ENCODE assay signal across 9 cellular contexts in genomic region chr2:46062637-46063412, GRCh38.
A peak's percentile ranks its signal among the peaks of the same experiment; 100 is the strongest.
DNase-seq lines count a peak whose midpoint lies in the region; ATAC-seq and TF ChIP-seq lines count a peak whose summit lies in the region.
"Had no signal": no experiment of that assay in that cellular context is flagged by ENCODE, and none has a peak within 500 bp of the region (broad histone marks: within the 10 kb centered on the region; RNA-seq: fewer than 3 reads in every experiment).

No MANE protein-coding gene starts in this region.

- no peaks in the 10 kb centered on the region for H3K27me3 ChIP-seq in upper lobe of left lung

- no peak overlapping the region for H3K4me3 Mint-ChIP-seq in activated naive CD4-positive, alpha-beta T cell treated with anti-CD3 and anti-CD28 coated beads, Interleukin-2, amount 10 ng/mL, durations not matched to agents 7 days and 5 days

- in situ Hi-C loops in G401 (cut with HindIII; ENCODE audit: low sequenced_read_pairs) = no loop called here

- H3K4me1 Mint-ChIP-seq in activated naive CD4-positive, alpha-beta T cell treated with anti-CD3 and anti-CD28 coated beads, Interleukin-2, amount 10 ng/mL, durations not matched to agents 7 days and 5 days = peaks cover 5% of the 10 kb centered on the region

- peak; percentile 86 for ATAC-seq in Right ventricle myocardium superior (ENCODE audit: poor library complexity)
- peak; percentile 76 to 93 for ATAC-seq in upper lobe of left lung (ENCODE audit: low FRiP score in 2 of 2)
- no peak for ATAC-seq in GM19395 (IDR thresholded peaks at IDR 0.05; ENCODE audit: unreplicated experiment)

- WGBS in upper lobe of left lung, 2 donors = 45 to 49% methylated on average over 15 of the region's 15 CpGs

- H3K4me3 ChIP-seq in NB4 (ENCODE audit: low read depth, low read length) = no peak overlapping the region
- no peak overlapping the region for H3K4me3 ChIP-seq in upper lobe of left lung

- peaks cover 9% of the 10 kb centered on the region for H3K27me3 Mint-ChIP-seq in activated naive CD4-positive, alpha-beta T cell treated with anti-CD3 and anti-CD28 coated beads, Interleukin-2, amount 10 ng/mL, durations not matched to agents 7 days and 5 days

- no peaks in the 10 kb centered on the region for H3K9me3 ChIP-seq in upper lobe of left lung

- peak overlapping the region; percentile 50 to 89 (median 72) for H3K27ac ChIP-seq in upper lobe of left lung
- H3K27ac ChIP-seq: epithelial cell of prostate had no signal

- no peak for TF ChIP-seq EP300 in upper lobe of left lung (IDR thresholded peaks at IDR 0.05)

- CTCF ChIA-PET in activated naive CD4-positive, alpha-beta T cell treated with anti-CD3 and anti-CD28 coated beads, Interleukin-2, amount 10 ng/mL, durations not matched to agents 7 days and 5 days (lab: Charles Lee) = interaction anchor here (0.6 to 3.7 kb wide), 42 partner anchors 8 to 407 kb away, joined by 3 to 45 read pairs (median 5); partner anchors contain the start of gene EPAS1

- no peaks in the 10 kb centered on the region for H3K9me3 Mint-ChIP-seq in activated naive CD4-positive, alpha-beta T cell treated with anti-CD3 and anti-CD28 coated beads, Interleukin-2, amount 10 ng/mL, durations not matched to agents 7 days and 5 days

- no peak for TF ChIP-seq POLR2A in NB4 (IDR thresholded peaks at IDR 0.05; ENCODE audit: extremely low read depth, insufficient read length)
- TF ChIP-seq POLR2A in upper lobe of left lung (IDR thresholded peaks at IDR 0.05) = no peak

- H3K36me3 ChIP-seq in upper lobe of left lung = no peaks in the 10 kb centered on the region

- TF ChIP-seq CTCF in NB4 (IDR thresholded peaks at IDR 0.05; ENCODE audit: low read depth, low read length) (peak; percentile 89), upper lobe of left lung (IDR thresholded peaks at IDR 0.05) (peak; percentile 74 to 88 (median 86))

- H3K4me1 ChIP-seq in upper lobe of left lung = peaks cover 8 to 36% (median 21%) of the 10 kb centered on the region in 4 donors

- intact Hi-C loops in Right ventricle myocardium superior (cut with DNase I) (loop anchor here (2.0 to 10.0 kb wide), 3 partner anchors 72 to 302 kb away; partner anchors contain the start of gene EPAS1), posterior vena cava (cut with DNase I) (loop anchor here (10.0 kb wide), 2 partner anchors 232 to 312 kb away; partner anchors contain the start of gene EPAS1 (in 1 of the 2))

- peak; percentile 67 for DNase-seq in G401 (ENCODE audit: low spot score)
- peak; percentile 81 for DNase-seq in NB4 (ENCODE audit: low read depth)
- peak; percentile 46 for DNase-seq in SKM-1 (lab: John Stamatoyannopoulos, UW; ENCODE audit: unreplicated experiment)
- DNase-seq in activated naive CD4-positive, alpha-beta T cell treated with anti-CD3 and anti-CD28 coated beads, Interleukin-2, amount 10 ng/mL, durations not matched to agents 7 days and 5 days = peak; percentile 83
- DNase-seq in Right ventricle myocardium superior = peak; percentile 79
- DNase-seq in posterior vena cava (ENCODE audit: low spot score) = peak; percentile 90
- DNase-seq in upper lobe of left lung = peak in 1 of 2 donors; percentile 78

- H3K27ac Mint-ChIP-seq in activated naive CD4-positive, alpha-beta T cell treated with anti-CD3 and anti-CD28 coated beads, Interleukin-2, amount 10 ng/mL, durations not matched to agents 7 days and 5 days = peak overlapping the region; percentile 34

- no peaks in the 10 kb centered on the region for H3K36me3 Mint-ChIP-seq in activated naive CD4-positive, alpha-beta T cell treated with anti-CD3 and anti-CD28 coated beads, Interleukin-2, amount 10 ng/mL, durations not matched to agents 7 days and 5 days
